Comparison of ENCODE assay signal across 11 cellular contexts in the genomic region with DNA sequence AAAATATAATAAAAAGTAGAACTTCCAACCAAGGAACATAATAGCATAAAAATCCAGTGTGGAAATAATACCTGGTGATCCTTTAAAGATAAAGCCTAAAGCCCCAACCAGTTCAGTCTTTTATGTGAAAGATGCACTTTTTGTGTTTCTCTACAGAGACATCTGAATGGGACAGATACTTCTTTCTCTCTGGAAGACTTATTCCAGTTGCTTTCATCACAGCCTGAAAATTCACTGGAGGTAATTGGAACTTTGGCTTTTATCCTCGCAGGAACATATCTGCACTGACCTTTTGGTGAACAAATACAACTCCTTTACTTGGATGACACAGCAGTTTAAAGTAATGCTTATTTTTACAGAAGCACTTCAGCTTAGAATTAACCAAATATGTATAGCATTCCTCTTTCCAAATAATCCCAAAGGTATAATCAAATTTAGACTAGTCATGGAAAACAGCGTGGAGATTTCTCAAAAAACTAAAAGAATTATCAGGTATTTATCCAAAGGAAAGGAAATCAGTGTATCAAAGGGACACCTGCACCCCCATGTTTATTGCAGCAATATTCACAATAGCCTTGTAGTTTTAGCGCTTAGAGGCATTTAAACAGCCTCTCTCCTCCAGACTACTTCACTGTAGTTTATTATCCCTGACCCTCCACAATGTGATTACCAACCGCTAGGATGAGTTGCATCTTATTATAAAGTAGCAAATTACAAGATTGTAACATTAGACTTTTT. TPM values are rescaled to one million over a fixed set of nuclear protein-coding genes. Genes with fewer than 3 reads are reported as not detected.
DNase-seq lines count a peak whose midpoint lies in the region; ATAC-seq and TF ChIP-seq lines count a peak whose summit lies in the region.
"Had no signal": no experiment of that assay in that cellular context is flagged by ENCODE, and none has a peak within 500 bp of the region (broad histone marks: within the 10 kb centered on the region; RNA-seq: fewer than 3 reads in every experiment).

No MANE protein-coding gene starts in this region.

- CTCF ChIA-PET in CD8-positive, alpha-beta memory T cell (lab: Charles Lee), result interaction anchor here (1.5 to 1.7 kb wide), 2 partner anchors 32 to 93 kb away, joined by 3 to 6 read pairs; a partner anchor contains a TSS

- DNase-seq in CD8-positive, alpha-beta memory T cell, result no peak
- DNase-seq in HFFc6, result no peak
- no peak for DNase-seq in activated T-helper 1 cell treated with anti-CD3 and anti-CD28 coated beads, Interleukin-12 subunit alpha, Interleukin-12 subunit beta, Interleukin-2, Interleukin-4 antibody, amounts not matched to agents 30 ng/mL and 10 ng/mL and 1 ng/mL, durations not matched to agents 14 hours and 24 hours and 36 hours (ENCODE audit: low spot score)
- DNase-seq in naive B cell, result no peak
- DNase-seq in effector memory CD4-positive, alpha-beta T cell, result no peak
- no peak for DNase-seq in stimulated activated CD4-positive, alpha-beta T cell treated with anti-CD3 and anti-CD28 coated beads, Interleukin-4, amount 100 ng/mL, for 1 hour
- DNase-seq in NCI-H82 (lab: John Stamatoyannopoulos, UW), result no peak
- DNase-seq: heart right ventricle, NCI-H1694, Right ventricle myocardium superior had no signal

- POLR2A ChIA-PET in CD8-positive, alpha-beta memory T cell (lab: Charles Lee), result interaction anchor here (0.7 to 2.8 kb wide), 2 partner anchors 32 to 1449 kb away, joined by 4 to 10 read pairs; a partner anchor contains a TSS

- peaks cover 35% of the 10 kb centered on the region for H3K4me1 ChIP-seq in CD8-positive, alpha-beta memory T cell (ENCODE audit: insufficient read depth, low read length)
- H3K4me1 ChIP-seq in effector memory CD4-positive, alpha-beta T cell (ENCODE audit: control insufficient read depth, insufficient read depth, low read length, poor library complexity, severe bottlenecking), result no peaks in the 10 kb centered on the region
- H3K4me1 ChIP-seq: suprapubic skin had no signal

- TF ChIP-seq CTCF in HFFc6 (IDR thresholded peaks at IDR 0.05), result 0 out of 2 replicates have a peak, but pooled peaks have one; percentile 12

- no peak for ATAC-seq in naive B cell (ENCODE audit: low read depth in 2 of 2)

- H3K9me3 ChIP-seq in CD8-positive, alpha-beta memory T cell (ENCODE audit: low read length), result no peaks in the 10 kb centered on the region
- no peaks in the 10 kb centered on the region for H3K9me3 ChIP-seq in effector memory CD4-positive, alpha-beta T cell (ENCODE audit: control insufficient read depth, low read length)
- H3K9me3 ChIP-seq: heart right ventricle, suprapubic skin had no signal

- H3K4me1 Mint-ChIP-seq in CD8-positive, alpha-beta memory T cell, result peaks cover 66 to 88% (median 79%) of the 10 kb centered on the region in 3 donors
- H3K4me1 Mint-ChIP-seq in HFFc6 (ENCODE audit: low read depth) (peaks cover 57% of the 10 kb centered on the region), naive B cell (peaks cover 46 to 62% (median 61%) of the 10 kb centered on the region in 3 donors)
- H3K4me1 Mint-ChIP-seq in activated T-helper 1 cell treated with anti-CD3 and anti-CD28 coated beads, Interleukin-12 subunit alpha, Interleukin-12 subunit beta, Interleukin-2, Interleukin-4 antibody, amounts not matched to agents 30 ng/mL and 10 ng/mL and 1 ng/mL, durations not matched to agents 14 hours and 24 hours and 36 hours (ENCODE audit: low read depth), result peaks cover 64% of the 10 kb centered on the region

- intact Hi-C loops in activated T-helper 1 cell treated with anti-CD3 and anti-CD28 coated beads, Interleukin-12 subunit alpha, Interleukin-12 subunit beta, Interleukin-2, Interleukin-4 antibody, amounts not matched to agents 30 ng/mL and 10 ng/mL and 1 ng/mL, durations not matched to agents 14 hours and 24 hours and 36 hours (cut with micrococcal nuclease), result no loop called here

- no peaks in the 10 kb centered on the region for H3K9me3 Mint-ChIP-seq in CD8-positive, alpha-beta memory T cell
- no peaks in the 10 kb centered on the region for H3K9me3 Mint-ChIP-seq in HFFc6
- no peaks in the 10 kb centered on the region for H3K9me3 Mint-ChIP-seq in activated T-helper 1 cell treated with anti-CD3 and anti-CD28 coated beads, Interleukin-12 subunit alpha, Interleukin-12 subunit beta, Interleukin-2, Interleukin-4 antibody, amounts not matched to agents 30 ng/mL and 10 ng/mL and 1 ng/mL, durations not matched to agents 14 hours and 24 hours and 36 hours
- no peaks in the 10 kb centered on the region for H3K9me3 Mint-ChIP-seq in naive B cell

- H3K36me3 Mint-ChIP-seq in CD8-positive, alpha-beta memory T cell, result peaks cover 13 to 35% (median 16%) of the 10 kb centered on the region in 3 donors
- H3K36me3 Mint-ChIP-seq in HFFc6 (ENCODE audit: low read depth) (peaks cover 49% of the 10 kb centered on the region), naive B cell (peaks cover 0 to 8% of the 10 kb centered on the region in 2 donors)
- H3K36me3 Mint-ChIP-seq in activated T-helper 1 cell treated with anti-CD3 and anti-CD28 coated beads, Interleukin-12 subunit alpha, Interleukin-12 subunit beta, Interleukin-2, Interleukin-4 antibody, amounts not matched to agents 30 ng/mL and 10 ng/mL and 1 ng/mL, durations not matched to agents 14 hours and 24 hours and 36 hours (ENCODE audit: low read depth), result peaks cover 63% of the 10 kb centered on the region

- H3K27me3 ChIP-seq in CD8-positive, alpha-beta memory T cell (ENCODE audit: insufficient read depth, low read length, poor library complexity, severe bottlenecking), result no peaks in the 10 kb centered on the region
- H3K27me3 ChIP-seq in effector memory CD4-positive, alpha-beta T cell (replicated peaks; ENCODE audit: control insufficient read depth, insufficient read depth, low read length, poor library complexity, severe bottlenecking), result no peaks in the 10 kb centered on the region
- H3K27me3 ChIP-seq: heart right ventricle, suprapubic skin had no signal

- no peak overlapping the region for H3K4me3 Mint-ChIP-seq in CD8-positive, alpha-beta memory T cell
- no peak overlapping the region for H3K4me3 Mint-ChIP-seq in HFFc6
- H3K4me3 Mint-ChIP-seq in activated T-helper 1 cell treated with anti-CD3 and anti-CD28 coated beads, Interleukin-12 subunit alpha, Interleukin-12 subunit beta, Interleukin-2, Interleukin-4 antibody, amounts not matched to agents 30 ng/mL and 10 ng/mL and 1 ng/mL, durations not matched to agents 14 hours and 24 hours and 36 hours, result no peak overlapping the region
- H3K4me3 Mint-ChIP-seq in naive B cell, result no peak overlapping the region

- H3K27me3 Mint-ChIP-seq in CD8-positive, alpha-beta memory T cell, result no peaks in the 10 kb centered on the region
- H3K27me3 Mint-ChIP-seq in HFFc6 (ENCODE audit: insufficient read depth), result peaks cover 7% of the 10 kb centered on the region
- no peaks in the 10 kb centered on the region for H3K27me3 Mint-ChIP-seq in activated T-helper 1 cell treated with anti-CD3 and anti-CD28 coated beads, Interleukin-12 subunit alpha, Interleukin-12 subunit beta, Interleukin-2, Interleukin-4 antibody, amounts not matched to agents 30 ng/mL and 10 ng/mL and 1 ng/mL, durations not matched to agents 14 hours and 24 hours and 36 hours (ENCODE audit: insufficient read depth)
- H3K27me3 Mint-ChIP-seq in naive B cell, result no peaks in the 10 kb centered on the region

- H3K27ac Mint-ChIP-seq in CD8-positive, alpha-beta memory T cell, result peak overlapping the region; percentile 2 to 70 (median 34)
- H3K27ac Mint-ChIP-seq in HFFc6 (peak overlapping the region; percentile 76), naive B cell (peak overlapping the region; percentile 32 to 61 (median 40))
- peak overlapping the region; percentile 78 for H3K27ac Mint-ChIP-seq in activated T-helper 1 cell treated with anti-CD3 and anti-CD28 coated beads, Interleukin-12 subunit alpha, Interleukin-12 subunit beta, Interleukin-2, Interleukin-4 antibody, amounts not matched to agents 30 ng/mL and 10 ng/mL and 1 ng/mL, durations not matched to agents 14 hours and 24 hours and 36 hours

- no peaks in the 10 kb centered on the region for H3K36me3 ChIP-seq in CD8-positive, alpha-beta memory T cell (ENCODE audit: insufficient read depth, low read length)
- H3K36me3 ChIP-seq in effector memory CD4-positive, alpha-beta T cell (ENCODE audit: control insufficient read depth, insufficient read depth, low read length), result peaks cover 6% of the 10 kb centered on the region

- no peak overlapping the region for H3K27ac ChIP-seq in CD8-positive, alpha-beta memory T cell (ENCODE audit: low read depth, low read length)
- H3K27ac ChIP-seq in effector memory CD4-positive, alpha-beta T cell (ENCODE audit: insufficient read depth, low read length, poor library complexity, severe bottlenecking), result no peak overlapping the region
- H3K27ac ChIP-seq: suprapubic skin had no signal

- no peak overlapping the region for H3K4me3 ChIP-seq in CD8-positive, alpha-beta memory T cell (ENCODE audit: low read length)
- no peak overlapping the region for H3K4me3 ChIP-seq in effector memory CD4-positive, alpha-beta T cell (ENCODE audit: insufficient read depth, low read depth, low read length, poor library complexity, severe bottlenecking)
- H3K4me3 ChIP-seq: heart right ventricle, suprapubic skin had no signal

RNA-seq across cellular contexts. Expression of a gene that starts 16.8 kb away (rescaled TPM):
- 100 to 1,000 TPM; 950 to 966 TPM for total RNA-seq in CD8-positive, alpha-beta memory T cell
- 742 TPM for polyA plus RNA-seq in CD8-positive, alpha-beta memory T cell
- total RNA-seq in HFFc6 (2021; fragmentation: NEBNext Ultra II Directional; extraction: Animal tissue kit (Norgen Biotek cat#: 25700)), result 100 to 1,000 TPM; 403 to 643 (median 565) TPM
- total RNA-seq in activated T-helper 1 cell treated with anti-CD3 and anti-CD28 coated beads, Interleukin-12 subunit alpha, Interleukin-12 subunit beta, Interleukin-2, Interleukin-4 antibody, amounts not matched to agents 30 ng/mL and 10 ng/mL and 1 ng/mL, durations not matched to agents 14 hours and 24 hours and 36 hours, result 821 and 823 TPM in 2 replicates
- 100 to 1,000 TPM; 585 to 820 (median 621) TPM for polyA plus RNA-seq in naive B cell (ENCODE audit: low read depth in 6 of 6)

RNA-seq across cellular contexts. Expression of a gene that starts 17.8 kb away (rescaled TPM):
- 100 to 1,000 TPM; 293 to 296 TPM for total RNA-seq in CD8-positive, alpha-beta memory T cell
- 107 TPM for polyA plus RNA-seq in CD8-positive, alpha-beta memory T cell
- 100 to 1,000 TPM; 115 to 150 (median 140) TPM for total RNA-seq in HFFc6 (2021; fragmentation: NEBNext Ultra II Directional; extraction: Animal tissue kit (Norgen Biotek cat#: 25700))
- 284 and 298 TPM in 2 replicates for total RNA-seq in activated T-helper 1 cell treated with anti-CD3 and anti-CD28 coated beads, Interleukin-12 subunit alpha, Interleukin-12 subunit beta, Interleukin-2, Interleukin-4 antibody, amounts not matched to agents 30 ng/mL and 10 ng/mL and 1 ng/mL, durations not matched to agents 14 hours and 24 hours and 36 hours
- polyA plus RNA-seq in naive B cell (ENCODE audit: low read depth in 6 of 6), result 100 to 1,000 TPM in 2 of 6 donors, 10 to 100 TPM in 4; 83.0 to 153 (median 94.2) TPM

RNA-seq across cellular contexts. Expression of a gene that starts 31.7 kb away (rescaled TPM):
- total RNA-seq in CD8-positive, alpha-beta memory T cell, result 10 to 100 TPM; 43.5 to 47.4 TPM
- polyA plus RNA-seq in CD8-positive, alpha-beta memory T cell, result 6.5 TPM
- total RNA-seq in HFFc6 (2021; fragmentation: NEBNext Ultra II Directional; extraction: Animal tissue kit (Norgen Biotek cat#: 25700)), result 1 to 10 TPM; 2.3 to 6.5 (median 2.7) TPM
- 80.1 TPM in 2 replicates for total RNA-seq in activated T-helper 1 cell treated with anti-CD3 and anti-CD28 coated beads, Interleukin-12 subunit alpha, Interleukin-12 subunit beta, Interleukin-2, Interleukin-4 antibody, amounts not matched to agents 30 ng/mL and 10 ng/mL and 1 ng/mL, durations not matched to agents 14 hours and 24 hours and 36 hours
- polyA plus RNA-seq in naive B cell (ENCODE audit: low read depth in 6 of 6), result 1 to 10 TPM in 5 of 6 donors, under 1 TPM in 1; 0.93 to 4.1 (median 2.4) TPM

Comparison
In these comparisons a context has a peak if more than half of its experiments do, and no peak if none do; other contexts are left out.
1. RNA of a gene that starts 31.7 kb away (total RNA-seq): 80.1 TPM in activated T-helper 1 cell treated with anti-CD3 and anti-CD28 coated beads, Interleukin-12 subunit alpha, Interleukin-12 subunit beta, Interleukin-2, Interleukin-4 antibody, amounts not matched to agents 30 ng/mL and 10 ng/mL and 1 ng/mL, durations not matched to agents 14 hours and 24 hours and 36 hours and 43.5 to 47.4 TPM in CD8-positive, alpha-beta memory T cell; 2.3 to 6.5 TPM in HFFc6; every median in the first group is over 4 times any median in the second.
2. Peak in every context shown above with its lines, with median percentiles within 50 percentile points of each other: H3K27ac Mint-ChIP-seq.